ENCODE assay signal across 20 cellular contexts in the genomic region with DNA sequence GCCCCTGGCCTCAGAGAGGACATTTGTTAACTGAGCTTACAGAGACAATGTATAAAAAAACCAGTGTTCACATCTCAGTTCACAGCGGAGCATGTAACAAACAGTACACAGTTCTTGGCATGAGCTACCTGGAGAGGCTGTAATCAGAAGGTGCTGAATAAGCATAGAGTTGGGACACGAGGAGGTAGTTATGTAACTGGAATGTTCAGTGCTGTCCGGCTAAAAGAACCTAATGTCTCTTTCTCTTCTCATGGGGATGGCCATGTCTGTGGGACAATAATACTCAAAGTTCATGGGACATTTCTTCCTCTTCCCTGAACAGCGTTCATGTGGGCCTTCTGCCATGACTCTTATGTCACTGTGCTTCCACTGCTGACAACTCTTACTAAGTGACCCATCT. TPM values are rescaled to one million over a fixed set of nuclear protein-coding genes. Genes with fewer than 3 reads are reported as not detected.
A peak's percentile ranks its signal among the peaks of the same experiment; 100 is the strongest.
DNase-seq lines count a peak whose midpoint lies in the region; ATAC-seq, FAIRE-seq and TF ChIP-seq lines count a peak whose summit lies in the region.
"Had no signal": no experiment of that assay in that cellular context is flagged by ENCODE, and none has a peak within 500 bp of the region (broad histone marks: within the 10 kb centered on the region; RNA-seq: fewer than 3 reads in every experiment).

No MANE protein-coding gene starts in this region.

- peak overlapping the region in 2 of 4 donors; percentile 20 to 25 for H3K27ac ChIP-seq in gastroesophageal sphincter
- H3K27ac ChIP-seq in parathyroid adenoma: peak overlapping the region; percentile 32
- H3K27ac ChIP-seq in thyroid gland: peak overlapping the region; percentile 70 to 71 (median 71)
- H3K27ac ChIP-seq: 22Rv1, KMS-11, Peyer's patch had no signal

- H3K27me3 Mint-ChIP-seq in activated naive CD4-positive, alpha-beta T cell treated with anti-CD3 and anti-CD28 coated beads, Interleukin-2, amount 10 ng/mL, durations not matched to agents 7 days and 5 days: no peaks in the 10 kb centered on the region
- no peaks in the 10 kb centered on the region for H3K27me3 Mint-ChIP-seq in type B pancreatic cell
- H3K27me3 Mint-ChIP-seq: B cell; CD4-positive, alpha-beta T cell had no signal

- H2AFZ ChIP-seq in parathyroid adenoma: no peak overlapping the region

- no peaks in the 10 kb centered on the region for H3K79me2 ChIP-seq in parathyroid adenoma

- intact Hi-C loops in thyroid gland (cut with DNase I): loop anchor here (10.0 kb wide), 1 partner anchor 59 kb away; no protein-coding TSS in a partner anchor

- H3K4me3 ChIP-seq in gastroesophageal sphincter: no peak overlapping the region
- H3K4me3 ChIP-seq in parathyroid adenoma (ENCODE audit: low read depth, low read length): no peak overlapping the region
- H3K4me3 ChIP-seq in thyroid gland (replicated peaks in 1 of 3): no peak overlapping the region
- H3K4me3 ChIP-seq: MG63, Peyer's patch had no signal

- no peak overlapping the region for H3K4me3 Mint-ChIP-seq in activated naive CD4-positive, alpha-beta T cell treated with anti-CD3 and anti-CD28 coated beads, Interleukin-2, amount 10 ng/mL, durations not matched to agents 7 days and 5 days
- H3K4me3 Mint-ChIP-seq in type B pancreatic cell: no peak overlapping the region
- H3K4me3 Mint-ChIP-seq: B cell; CD4-positive, alpha-beta T cell; HFFc6 had no signal

- TF ChIP-seq EP300 in gastroesophageal sphincter (IDR thresholded peaks at IDR 0.05): no peak

- no peaks in the 10 kb centered on the region for H3K27me3 ChIP-seq in gastroesophageal sphincter
- no peaks in the 10 kb centered on the region for H3K27me3 ChIP-seq in parathyroid adenoma (ENCODE audit: control insufficient read depth, insufficient read depth, low read length)
- no peaks in the 10 kb centered on the region for H3K27me3 ChIP-seq in thyroid gland
- H3K27me3 ChIP-seq: MG63, Peyer's patch had no signal

- no peaks in the 10 kb centered on the region for H3K9me3 Mint-ChIP-seq in activated naive CD4-positive, alpha-beta T cell treated with anti-CD3 and anti-CD28 coated beads, Interleukin-2, amount 10 ng/mL, durations not matched to agents 7 days and 5 days
- no peaks in the 10 kb centered on the region for H3K9me3 Mint-ChIP-seq in type B pancreatic cell
- H3K9me3 Mint-ChIP-seq: CD4-positive, alpha-beta T cell; HFFc6 had no signal

- CTCF ChIA-PET in activated naive CD4-positive, alpha-beta T cell treated with anti-CD3 and anti-CD28 coated beads, Interleukin-2, amount 10 ng/mL, durations not matched to agents 7 days and 5 days (lab: Charles Lee): no interaction called here

- peak; percentile 67 for ATAC-seq in gastroesophageal sphincter

- DNase-seq in activated naive CD4-positive, alpha-beta T cell treated with anti-CD3 and anti-CD28 coated beads, Interleukin-2, amount 10 ng/mL, durations not matched to agents 7 days and 5 days: no peak
- no peak for DNase-seq in activated naive CD4-positive, alpha-beta T cell (lab: John Stamatoyannopoulos, UW)
- peak; percentile 36 to 42 for DNase-seq in thyroid gland
- no peak for DNase-seq in NCI-H1092 (lab: John Stamatoyannopoulos, UW)
- no peak for DNase-seq in type B pancreatic cell (ENCODE audit: extremely low spot score, unreplicated experiment)
- DNase-seq in H54 (ENCODE audit: insufficient read length, low spot score): no peak
- DNase-seq: Calu3; CD4-positive, alpha-beta T cell; HFFc6; MG63; NCI-H1092 treated with DMSO at 0.1 percent for 48 hours; NCI-H1694; NCI-H510A treated with DMSO at 0.1 percent for 48 hours; Peyer's patch; SHP77 treated with DMSO at 0.1 percent for 48 hours had no signal

- peaks cover 0 to 6% (median 0%) of the 10 kb centered on the region in 3 donors for H3K4me1 ChIP-seq in gastroesophageal sphincter
- H3K4me1 ChIP-seq in parathyroid adenoma: no peaks in the 10 kb centered on the region
- H3K4me1 ChIP-seq in thyroid gland: peaks cover 8% of the 10 kb centered on the region in 2 donors
- H3K4me1 ChIP-seq: Peyer's patch had no signal

- peaks cover 5% of the 10 kb centered on the region for H3K4me1 Mint-ChIP-seq in activated naive CD4-positive, alpha-beta T cell treated with anti-CD3 and anti-CD28 coated beads, Interleukin-2, amount 10 ng/mL, durations not matched to agents 7 days and 5 days
- H3K4me1 Mint-ChIP-seq in type B pancreatic cell (ENCODE audit: unreplicated experiment): no peaks in the 10 kb centered on the region

- H3K36me3 ChIP-seq in gastroesophageal sphincter: peaks cover 0 to 93% of the 10 kb centered on the region in 2 donors
- H3K36me3 ChIP-seq in parathyroid adenoma (ENCODE audit: control insufficient read depth, insufficient read depth, low read length): no peaks in the 10 kb centered on the region
- H3K36me3 ChIP-seq in thyroid gland: peaks cover 0 to 21% of the 10 kb centered on the region in 2 donors

- peaks cover 39% of the 10 kb centered on the region for H3K36me3 Mint-ChIP-seq in activated naive CD4-positive, alpha-beta T cell treated with anti-CD3 and anti-CD28 coated beads, Interleukin-2, amount 10 ng/mL, durations not matched to agents 7 days and 5 days
- H3K36me3 Mint-ChIP-seq in type B pancreatic cell: peaks cover 22% of the 10 kb centered on the region

- TF ChIP-seq CTCF in gastroesophageal sphincter (IDR thresholded peaks at IDR 0.05) (no peak), parathyroid adenoma (IDR thresholded peaks at IDR 0.05) (no peak), thyroid gland (IDR thresholded peaks at IDR 0.05) (no peak), type B pancreatic cell (conservative IDR thresholded peaks at IDR 0.05) (no peak)

- no peak for FAIRE-seq in H54 (lab: Jason Lieb, UNC)

- 65 to 71% methylated on average over 2 to 4 of the region's 4 CpGs for WGBS in gastroesophageal sphincter (ENCODE audit: low coverage in 1 of 2), 2 donors
- WGBS in thyroid gland, 2 donors: 53 to 64% methylated on average over 4 of the region's 4 CpGs

- peak overlapping the region; percentile 42 for H3K4me2 ChIP-seq in parathyroid adenoma (ENCODE audit: low read length)
- H3K4me2 ChIP-seq: KMS-11 had no signal

- TF ChIP-seq POLR2A in gastroesophageal sphincter (IDR thresholded peaks at IDR 0.05): no peak
- no peak for TF ChIP-seq POLR2A in thyroid gland (IDR thresholded peaks at IDR 0.05)
- TF ChIP-seq POLR2A in H54 (IDR thresholded peaks at IDR 0.05; ENCODE audit: low read depth, low read length): no peak

- H3K27ac Mint-ChIP-seq in activated naive CD4-positive, alpha-beta T cell treated with anti-CD3 and anti-CD28 coated beads, Interleukin-2, amount 10 ng/mL, durations not matched to agents 7 days and 5 days: peak overlapping the region; percentile 39
- H3K27ac Mint-ChIP-seq in type B pancreatic cell: no peak overlapping the region
- H3K27ac Mint-ChIP-seq: B cell; CD4-positive, alpha-beta T cell; HFFc6 had no signal

- no peaks in the 10 kb centered on the region for H3K9me3 ChIP-seq in gastroesophageal sphincter
- no peaks in the 10 kb centered on the region for H3K9me3 ChIP-seq in parathyroid adenoma (ENCODE audit: control insufficient read depth, low read length)
- H3K9me3 ChIP-seq in thyroid gland: no peaks in the 10 kb centered on the region
- H3K9me3 ChIP-seq: MG63, Peyer's patch had no signal

- no peak overlapping the region for H3K9ac ChIP-seq in parathyroid adenoma
- H3K9ac ChIP-seq: KMS-11 had no signal

RNA-seq across cellular contexts. Expression of a gene that starts 17.2 kb away (rescaled TPM):
- total RNA-seq in gastroesophageal sphincter (10 to 100 TPM; 50.6 to 76.9 (median 68.3) TPM), thyroid gland (100 to 1,000 TPM; 169 to 265 (median 221) TPM), type B pancreatic cell (ENCODE audit: low replicate concordance) (28.9 and 41.6 TPM in 2 replicates)

RNA-seq across cellular contexts. Expression of a gene that starts 30.1 kb away (rescaled TPM):
- total RNA-seq in gastroesophageal sphincter: 10 to 100 TPM; 12.5 to 24.2 (median 16.6) TPM
- 10 to 100 TPM; 23.7 to 32.6 (median 30.7) TPM for total RNA-seq in thyroid gland
- total RNA-seq in type B pancreatic cell (ENCODE audit: low replicate concordance): 12.3 and 14.2 TPM in 2 replicates

Comparison
In these comparisons a context has a peak if more than half of its experiments do, and no peak if none do; other contexts are left out.
1. DNase-seq: peak in thyroid gland (2 of 2); none in activated naive CD4-positive, alpha-beta T cell treated with anti-CD3 and anti-CD28 coated beads, Interleukin-2, amount 10 ng/mL, durations not matched to agents 7 days and 5 days (single experiment), activated naive CD4-positive, alpha-beta T cell (0 of 4), NCI-H1092 (single experiment), type B pancreatic cell (single experiment) and H54 (single experiment).